ENCODE assay signal across 2 cellular contexts in the genomic region with DNA sequence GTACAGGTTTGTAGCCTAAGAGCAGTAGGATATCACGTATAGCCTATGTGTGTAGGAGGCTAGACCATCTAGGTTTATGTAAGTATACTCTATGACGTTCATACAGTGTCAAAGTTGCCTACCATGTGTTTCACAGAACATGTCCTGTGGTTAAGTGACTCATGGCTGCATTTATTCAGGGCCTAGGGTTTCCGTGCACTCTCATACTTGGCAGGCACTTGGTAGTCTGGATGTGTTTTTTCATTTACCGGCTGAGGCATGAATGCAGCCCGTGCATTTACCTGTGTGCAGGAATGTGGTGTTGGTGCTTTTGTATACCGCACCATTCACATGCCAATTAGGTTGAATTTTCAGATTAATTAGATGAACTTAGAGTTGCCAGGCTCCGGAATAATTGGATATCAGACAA.
TF ChIP-seq lines count a peak whose summit lies in the region.

No MANE protein-coding gene starts in this region.

TF ChIP-seq in GM23338, 12 proteins besides CTCF, POLR2A, EP300 and RAD21:
- TF ChIP-seq CREB1 (CRISPR knock-in tag; IDR thresholded peaks at IDR 0.05; ENCODE audit: low read depth): no peak
- TF ChIP-seq ZNF114 (CRISPR knock-in tag; IDR thresholded peaks at IDR 0.05): no peak
- TF ChIP-seq STAT1 (IDR thresholded peaks at IDR 0.05; ENCODE audit: unreplicated experiment): no peak
- no peak for TF ChIP-seq EZH2 (IDR thresholded peaks at IDR 0.05; ENCODE audit: low read depth, unreplicated experiment)
- TF ChIP-seq, protein P1, sequence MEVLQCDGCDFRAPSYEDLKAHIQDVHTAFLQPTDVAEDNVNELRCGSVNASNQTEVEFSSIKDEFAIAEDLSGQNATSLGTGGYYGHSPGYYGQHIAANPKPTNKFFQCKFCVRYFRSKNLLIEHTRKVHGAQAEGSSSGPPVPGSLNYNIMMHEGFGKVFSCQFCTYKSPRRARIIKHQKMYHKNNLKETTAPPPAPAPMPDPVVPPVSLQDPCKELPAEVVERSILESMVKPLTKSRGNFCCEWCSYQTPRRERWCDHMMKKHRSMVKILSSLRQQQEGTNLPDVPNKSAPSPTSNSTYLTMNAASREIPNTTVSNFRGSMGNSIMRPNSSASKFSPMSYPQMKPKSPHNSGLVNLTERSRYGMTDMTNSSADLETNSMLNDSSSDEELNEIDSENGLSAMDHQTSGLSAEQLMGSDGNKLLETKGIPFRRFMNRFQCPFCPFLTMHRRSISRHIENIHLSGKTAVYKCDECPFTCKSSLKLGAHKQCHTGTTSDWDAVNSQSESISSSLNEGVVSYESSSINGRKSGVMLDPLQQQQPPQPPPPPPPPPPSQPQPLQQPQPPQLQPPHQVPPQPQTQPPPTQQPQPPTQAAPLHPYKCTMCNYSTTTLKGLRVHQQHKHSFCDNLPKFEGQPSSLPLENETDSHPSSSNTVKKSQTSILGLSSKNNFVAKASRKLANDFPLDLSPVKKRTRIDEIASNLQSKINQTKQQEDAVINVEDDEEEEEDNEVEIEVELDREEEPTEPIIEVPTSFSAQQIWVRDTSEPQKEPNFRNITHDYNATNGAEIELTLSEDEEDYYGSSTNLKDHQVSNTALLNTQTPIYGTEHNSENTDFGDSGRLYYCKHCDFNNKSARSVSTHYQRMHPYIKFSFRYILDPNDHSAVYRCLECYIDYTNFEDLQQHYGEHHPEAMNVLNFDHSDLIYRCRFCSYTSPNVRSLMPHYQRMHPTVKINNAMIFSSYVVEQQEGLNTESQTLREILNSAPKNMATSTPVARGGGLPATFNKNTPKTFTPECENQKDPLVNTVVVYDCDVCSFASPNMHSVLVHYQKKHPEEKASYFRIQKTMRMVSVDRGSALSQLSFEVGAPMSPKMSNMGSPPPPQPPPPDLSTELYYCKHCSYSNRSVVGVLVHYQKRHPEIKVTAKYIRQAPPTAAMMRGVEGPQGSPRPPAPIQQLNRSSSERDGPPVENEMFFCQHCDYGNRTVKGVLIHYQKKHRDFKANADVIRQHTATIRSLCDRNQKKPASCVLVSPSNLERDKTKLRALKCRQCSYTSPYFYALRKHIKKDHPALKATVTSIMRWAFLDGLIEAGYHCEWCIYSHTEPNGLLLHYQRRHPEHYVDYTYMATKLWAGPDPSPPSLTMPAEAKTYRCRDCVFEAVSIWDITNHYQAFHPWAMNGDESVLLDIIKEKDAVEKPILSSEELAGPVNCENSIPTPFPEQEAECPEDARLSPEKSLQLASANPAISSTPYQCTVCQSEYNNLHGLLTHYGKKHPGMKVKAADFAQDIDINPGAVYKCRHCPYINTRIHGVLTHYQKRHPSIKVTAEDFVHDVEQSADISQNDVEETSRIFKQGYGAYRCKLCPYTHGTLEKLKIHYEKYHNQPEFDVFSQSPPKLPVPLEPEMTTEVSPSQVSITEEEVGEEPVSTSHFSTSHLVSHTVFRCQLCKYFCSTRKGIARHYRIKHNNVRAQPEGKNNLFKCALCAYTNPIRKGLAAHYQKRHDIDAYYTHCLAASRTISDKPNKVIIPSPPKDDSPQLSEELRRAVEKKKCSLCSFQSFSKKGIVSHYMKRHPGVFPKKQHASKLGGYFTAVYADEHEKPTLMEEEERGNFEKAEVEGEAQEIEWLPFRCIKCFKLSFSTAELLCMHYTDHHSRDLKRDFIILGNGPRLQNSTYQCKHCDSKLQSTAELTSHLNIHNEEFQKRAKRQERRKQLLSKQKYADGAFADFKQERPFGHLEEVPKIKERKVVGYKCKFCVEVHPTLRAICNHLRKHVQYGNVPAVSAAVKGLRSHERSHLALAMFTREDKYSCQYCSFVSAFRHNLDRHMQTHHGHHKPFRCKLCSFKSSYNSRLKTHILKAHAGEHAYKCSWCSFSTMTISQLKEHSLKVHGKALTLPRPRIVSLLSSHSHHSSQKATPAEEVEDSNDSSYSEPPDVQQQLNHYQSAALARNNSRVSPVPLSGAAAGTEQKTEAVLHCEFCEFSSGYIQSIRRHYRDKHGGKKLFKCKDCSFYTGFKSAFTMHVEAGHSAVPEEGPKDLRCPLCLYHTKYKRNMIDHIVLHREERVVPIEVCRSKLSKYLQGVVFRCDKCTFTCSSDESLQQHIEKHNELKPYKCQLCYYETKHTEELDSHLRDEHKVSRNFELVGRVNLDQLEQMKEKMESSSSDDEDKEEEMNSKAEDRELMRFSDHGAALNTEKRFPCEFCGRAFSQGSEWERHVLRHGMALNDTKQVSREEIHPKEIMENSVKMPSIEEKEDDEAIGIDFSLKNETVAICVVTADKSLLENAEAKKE (CRISPR knock-in tag; IDR thresholded peaks at IDR 0.05): no peak
- no peak for TF ChIP-seq NANOG (IDR thresholded peaks at IDR 0.05; ENCODE audit: borderline replicate concordance)
- TF ChIP-seq JUNB (IDR thresholded peaks at IDR 0.05; ENCODE audit: unreplicated experiment): no peak
- TF ChIP-seq EZH2phosphoT487 (IDR thresholded peaks at IDR 0.05; ENCODE audit: unreplicated experiment): no peak

TF ChIP-seq in K562, 482 proteins besides CTCF, POLR2A, EP300 and RAD21 (continues in another document):
- TF ChIP-seq CREB1 (IDR thresholded peaks at IDR 0.05): peak; percentile 34; the same call in 1 of the 2 replicates
- peak; percentile 66 for TF ChIP-seq CREB1 (CRISPR knock-in tag; IDR thresholded peaks at IDR 0.05)
- no peak for TF ChIP-seq ELF1 (tag; IDR thresholded peaks at IDR 0.05)
- peak; percentile 95 for TF ChIP-seq FOSL1 (tag; conservative IDR thresholded peaks at IDR 0.05)
- TF ChIP-seq JUND (IDR thresholded peaks at IDR 0.05; ENCODE audit: borderline replicate concordance, low read depth, low read length): peak; percentile 76
- TF ChIP-seq JUND (tag; IDR thresholded peaks at IDR 0.05; ENCODE audit: borderline replicate concordance, low read depth, low read length): peak; percentile 73
- TF ChIP-seq SAFB (IDR thresholded peaks at IDR 0.05; ENCODE audit: borderline replicate concordance, low read depth, low read length): no peak
- TF ChIP-seq TEAD4 (IDR thresholded peaks at IDR 0.05; ENCODE audit: low read length): 0 out of 2 replicates have a peak, but pooled peaks have one; percentile 26
- no peak for TF ChIP-seq TEAD4 (CRISPR knock-in tag; IDR thresholded peaks at IDR 0.05; ENCODE audit: borderline replicate concordance)
- TF ChIP-seq, protein P2, sequence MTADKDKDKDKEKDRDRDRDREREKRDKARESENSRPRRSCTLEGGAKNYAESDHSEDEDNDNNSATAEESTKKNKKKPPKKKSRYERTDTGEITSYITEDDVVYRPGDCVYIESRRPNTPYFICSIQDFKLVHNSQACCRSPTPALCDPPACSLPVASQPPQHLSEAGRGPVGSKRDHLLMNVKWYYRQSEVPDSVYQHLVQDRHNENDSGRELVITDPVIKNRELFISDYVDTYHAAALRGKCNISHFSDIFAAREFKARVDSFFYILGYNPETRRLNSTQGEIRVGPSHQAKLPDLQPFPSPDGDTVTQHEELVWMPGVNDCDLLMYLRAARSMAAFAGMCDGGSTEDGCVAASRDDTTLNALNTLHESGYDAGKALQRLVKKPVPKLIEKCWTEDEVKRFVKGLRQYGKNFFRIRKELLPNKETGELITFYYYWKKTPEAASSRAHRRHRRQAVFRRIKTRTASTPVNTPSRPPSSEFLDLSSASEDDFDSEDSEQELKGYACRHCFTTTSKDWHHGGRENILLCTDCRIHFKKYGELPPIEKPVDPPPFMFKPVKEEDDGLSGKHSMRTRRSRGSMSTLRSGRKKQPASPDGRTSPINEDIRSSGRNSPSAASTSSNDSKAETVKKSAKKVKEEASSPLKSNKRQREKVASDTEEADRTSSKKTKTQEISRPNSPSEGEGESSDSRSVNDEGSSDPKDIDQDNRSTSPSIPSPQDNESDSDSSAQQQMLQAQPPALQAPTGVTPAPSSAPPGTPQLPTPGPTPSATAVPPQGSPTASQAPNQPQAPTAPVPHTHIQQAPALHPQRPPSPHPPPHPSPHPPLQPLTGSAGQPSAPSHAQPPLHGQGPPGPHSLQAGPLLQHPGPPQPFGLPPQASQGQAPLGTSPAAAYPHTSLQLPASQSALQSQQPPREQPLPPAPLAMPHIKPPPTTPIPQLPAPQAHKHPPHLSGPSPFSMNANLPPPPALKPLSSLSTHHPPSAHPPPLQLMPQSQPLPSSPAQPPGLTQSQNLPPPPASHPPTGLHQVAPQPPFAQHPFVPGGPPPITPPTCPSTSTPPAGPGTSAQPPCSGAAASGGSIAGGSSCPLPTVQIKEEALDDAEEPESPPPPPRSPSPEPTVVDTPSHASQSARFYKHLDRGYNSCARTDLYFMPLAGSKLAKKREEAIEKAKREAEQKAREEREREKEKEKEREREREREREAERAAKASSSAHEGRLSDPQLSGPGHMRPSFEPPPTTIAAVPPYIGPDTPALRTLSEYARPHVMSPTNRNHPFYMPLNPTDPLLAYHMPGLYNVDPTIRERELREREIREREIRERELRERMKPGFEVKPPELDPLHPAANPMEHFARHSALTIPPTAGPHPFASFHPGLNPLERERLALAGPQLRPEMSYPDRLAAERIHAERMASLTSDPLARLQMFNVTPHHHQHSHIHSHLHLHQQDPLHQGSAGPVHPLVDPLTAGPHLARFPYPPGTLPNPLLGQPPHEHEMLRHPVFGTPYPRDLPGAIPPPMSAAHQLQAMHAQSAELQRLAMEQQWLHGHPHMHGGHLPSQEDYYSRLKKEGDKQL (CRISPR knock-in tag; IDR thresholded peaks at IDR 0.05; ENCODE audit: borderline replicate concordance): no peak
- TF ChIP-seq CREM (IDR thresholded peaks at IDR 0.05; ENCODE audit: low read depth): peak; percentile 86
- 0 out of 2 replicates have a peak, but pooled peaks have one; percentile 23 for TF ChIP-seq SMARCA4 (IDR thresholded peaks at IDR 0.05)
- TF ChIP-seq ZKSCAN3 (CRISPR knock-in tag; IDR thresholded peaks at IDR 0.05): peak; percentile 81
- TF ChIP-seq, protein P3, sequence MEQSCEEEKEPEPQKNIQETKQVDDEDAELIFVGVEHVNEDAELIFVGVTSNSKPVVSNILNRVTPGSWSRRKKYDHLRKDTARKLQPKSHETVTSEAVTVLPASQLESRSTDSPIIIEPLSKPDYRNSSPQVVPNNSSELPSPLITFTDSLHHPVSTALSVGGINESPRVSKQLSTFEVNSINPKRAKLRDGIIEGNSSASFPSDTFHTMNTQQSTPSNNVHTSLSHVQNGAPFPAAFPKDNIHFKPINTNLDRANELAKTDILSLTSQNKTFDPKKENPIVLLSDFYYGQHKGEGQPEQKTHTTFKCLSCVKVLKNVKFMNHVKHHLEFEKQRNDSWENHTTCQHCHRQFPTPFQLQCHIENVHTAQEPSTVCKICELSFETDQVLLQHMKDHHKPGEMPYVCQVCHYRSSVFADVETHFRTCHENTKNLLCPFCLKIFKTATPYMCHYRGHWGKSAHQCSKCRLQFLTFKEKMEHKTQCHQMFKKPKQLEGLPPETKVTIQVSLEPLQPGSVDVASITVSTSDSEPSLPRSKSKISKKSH (CRISPR knock-in tag; IDR thresholded peaks at IDR 0.05): no peak
- TF ChIP-seq, protein P4, sequence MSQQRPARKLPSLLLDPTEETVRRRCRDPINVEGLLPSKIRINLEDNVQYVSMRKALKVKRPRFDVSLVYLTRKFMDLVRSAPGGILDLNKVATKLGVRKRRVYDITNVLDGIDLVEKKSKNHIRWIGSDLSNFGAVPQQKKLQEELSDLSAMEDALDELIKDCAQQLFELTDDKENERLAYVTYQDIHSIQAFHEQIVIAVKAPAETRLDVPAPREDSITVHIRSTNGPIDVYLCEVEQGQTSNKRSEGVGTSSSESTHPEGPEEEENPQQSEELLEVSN (IDR thresholded peaks at IDR 0.05; ENCODE audit: borderline replicate concordance in 1 of 2, extremely low read depth in 1 of 2, insufficient read depth in 1 of 2, insufficient read length in 1 of 2, low read depth in 1 of 2, low read length in 1 of 2, poor library complexity in 1 of 2, severe bottlenecking in 1 of 2): peak in 1 of 2 experiments; percentile 35
- TF ChIP-seq JUN (IDR thresholded peaks at IDR 0.05; ENCODE audit: borderline replicate concordance, low read depth, low read length): peak; percentile 74
- no peak for TF ChIP-seq JUN (CRISPR knock-in tag; IDR thresholded peaks at IDR 0.05; ENCODE audit: borderline replicate concordance)
- TF ChIP-seq, protein P5, sequence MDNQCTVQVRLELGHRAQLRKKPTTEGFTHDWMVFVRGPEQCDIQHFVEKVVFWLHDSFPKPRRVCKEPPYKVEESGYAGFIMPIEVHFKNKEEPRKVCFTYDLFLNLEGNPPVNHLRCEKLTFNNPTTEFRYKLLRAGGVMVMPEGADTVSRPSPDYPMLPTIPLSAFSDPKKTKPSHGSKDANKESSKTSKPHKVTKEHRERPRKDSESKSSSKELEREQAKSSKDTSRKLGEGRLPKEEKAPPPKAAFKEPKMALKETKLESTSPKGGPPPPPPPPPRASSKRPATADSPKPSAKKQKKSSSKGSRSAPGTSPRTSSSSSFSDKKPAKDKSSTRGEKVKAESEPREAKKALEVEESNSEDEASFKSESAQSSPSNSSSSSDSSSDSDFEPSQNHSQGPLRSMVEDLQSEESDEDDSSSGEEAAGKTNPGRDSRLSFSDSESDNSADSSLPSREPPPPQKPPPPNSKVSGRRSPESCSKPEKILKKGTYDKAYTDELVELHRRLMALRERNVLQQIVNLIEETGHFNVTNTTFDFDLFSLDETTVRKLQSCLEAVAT (IDR thresholded peaks at IDR 0.05): peak in 1 of 2 experiments; percentile 45; a peak in 1 of 4 replicates
- peak; percentile 27; the same call in 1 of the 2 replicates for TF ChIP-seq GABPB1 (CRISPR knock-in tag; IDR thresholded peaks at IDR 0.05)
- peak; percentile 83; the same call in 1 of the 2 replicates for TF ChIP-seq ZKSCAN8 (CRISPR knock-in tag; IDR thresholded peaks at IDR 0.05)
